ENCODE assay signal across 8 cellular contexts in the genomic region with DNA sequence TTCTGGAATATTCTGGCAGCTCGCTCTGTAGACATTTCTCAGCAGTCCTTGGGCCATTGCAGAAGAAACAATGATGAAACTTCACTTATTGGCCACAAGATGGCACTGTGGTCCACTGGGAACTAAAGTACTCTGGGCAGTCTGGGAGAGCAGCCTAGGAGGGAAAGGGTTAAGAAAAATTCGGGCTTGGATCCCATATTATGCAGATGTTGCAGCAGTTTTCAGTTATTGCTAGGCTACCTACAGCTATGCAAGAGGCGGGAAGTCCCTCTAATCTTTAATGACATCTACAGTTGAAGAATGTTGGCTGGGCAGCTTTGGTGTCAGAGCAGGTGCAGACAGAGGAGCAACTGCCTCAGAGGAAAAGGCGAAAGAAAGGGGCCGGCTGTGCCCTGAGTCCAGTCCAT.
DNase-seq lines count a peak whose midpoint lies in the region; ATAC-seq and TF ChIP-seq lines count a peak whose summit lies in the region.

No MANE protein-coding gene starts in this region.

- no peak overlapping the region for H3K4me3 ChIP-seq in mucosa of descending colon

- DNase-seq in activated naive CD4-positive, alpha-beta T cell treated with anti-CD3 and anti-CD28 coated beads, Interleukin-2, amount 10 ng/mL, durations not matched to agents 7 days and 5 days: peak; percentile 52
- DNase-seq in activated naive CD4-positive, alpha-beta T cell treated with Interleukin-2 at 50 U/mL for 16 hours: no peak
- peak; percentile 63 for DNase-seq in HS-5 (ENCODE audit: low read depth)
- peak; percentile 30 for DNase-seq in RWPE1 (ENCODE audit: low spot score)
- peak in 1 of 3 experiments; percentile 16 for DNase-seq in effector memory CD8-positive, alpha-beta T cell
- DNase-seq in mucosa of descending colon: peak in 1 of 3 donors; percentile 37
- no peak for DNase-seq in NCI-H2227 (lab: John Stamatoyannopoulos, UW; ENCODE audit: unreplicated experiment)

- H3K4me1 ChIP-seq in mucosa of descending colon (ENCODE audit: low read depth): no peaks in the 10 kb centered on the region

- H3K27ac Mint-ChIP-seq in activated naive CD4-positive, alpha-beta T cell treated with anti-CD3 and anti-CD28 coated beads, Interleukin-2, amount 10 ng/mL, durations not matched to agents 7 days and 5 days: no peak overlapping the region
- H3K27ac Mint-ChIP-seq in effector memory CD8-positive, alpha-beta T cell: no peak overlapping the region

- no peaks in the 10 kb centered on the region for H3K9me3 Mint-ChIP-seq in activated naive CD4-positive, alpha-beta T cell treated with anti-CD3 and anti-CD28 coated beads, Interleukin-2, amount 10 ng/mL, durations not matched to agents 7 days and 5 days
- no peaks in the 10 kb centered on the region for H3K9me3 Mint-ChIP-seq in effector memory CD8-positive, alpha-beta T cell

- H3K27me3 Mint-ChIP-seq in activated naive CD4-positive, alpha-beta T cell treated with anti-CD3 and anti-CD28 coated beads, Interleukin-2, amount 10 ng/mL, durations not matched to agents 7 days and 5 days: peaks cover 9% of the 10 kb centered on the region
- H3K27me3 Mint-ChIP-seq in effector memory CD8-positive, alpha-beta T cell: peaks cover 0 to 15% of the 10 kb centered on the region in 2 donors

- ATAC-seq in GM21529 (IDR thresholded peaks at IDR 0.05; ENCODE audit: unreplicated experiment): peak; percentile 85
- peak; percentile 51 for ATAC-seq in effector memory CD8-positive, alpha-beta T cell (replicated peaks)
- ATAC-seq in mucosa of descending colon: peak; percentile 81

- peak; percentile 84 for TF ChIP-seq CTCF in RWPE1 (conservative IDR thresholded peaks at IDR 0.05; ENCODE audit: low read depth)
- peak; percentile 47 for TF ChIP-seq CTCF in mucosa of descending colon (IDR thresholded peaks at IDR 0.05)

- peaks cover 66% of the 10 kb centered on the region for H3K4me1 Mint-ChIP-seq in activated naive CD4-positive, alpha-beta T cell treated with anti-CD3 and anti-CD28 coated beads, Interleukin-2, amount 10 ng/mL, durations not matched to agents 7 days and 5 days
- H3K4me1 Mint-ChIP-seq in effector memory CD8-positive, alpha-beta T cell (ENCODE audit: low read depth in 2 of 2): peaks cover 4 to 14% of the 10 kb centered on the region in 2 donors

- CTCF ChIA-PET in activated naive CD4-positive, alpha-beta T cell treated with anti-CD3 and anti-CD28 coated beads, Interleukin-2, amount 10 ng/mL, durations not matched to agents 7 days and 5 days (lab: Charles Lee): interaction anchor here (0.8 to 24.1 kb wide), 24 partner anchors 10 to 543 kb away, joined by 3 to 523 read pairs (median 4); no protein-coding TSS in a partner anchor
- CTCF ChIA-PET in RWPE1 (lab: Yijun Ruan, JAX): interaction anchor here (0.5 to 1.4 kb wide), 11 partner anchors 16 to 1784 kb away, joined by 3 to 6 read pairs (median 3); no protein-coding TSS in a partner anchor

- intact Hi-C loops in mucosa of descending colon (cut with DNase I, micrococcal nuclease): no loop called here

- H3K27ac ChIP-seq in RWPE1: no peak overlapping the region

- H3K4me3 Mint-ChIP-seq in activated naive CD4-positive, alpha-beta T cell treated with anti-CD3 and anti-CD28 coated beads, Interleukin-2, amount 10 ng/mL, durations not matched to agents 7 days and 5 days: no peak overlapping the region
- H3K4me3 Mint-ChIP-seq in effector memory CD8-positive, alpha-beta T cell: peak overlapping the region in 1 of 2 donors; percentile 19

- H3K36me3 Mint-ChIP-seq in activated naive CD4-positive, alpha-beta T cell treated with anti-CD3 and anti-CD28 coated beads, Interleukin-2, amount 10 ng/mL, durations not matched to agents 7 days and 5 days: no peaks in the 10 kb centered on the region
- H3K36me3 Mint-ChIP-seq in effector memory CD8-positive, alpha-beta T cell (ENCODE audit: insufficient read depth): no peaks in the 10 kb centered on the region

- no peaks in the 10 kb centered on the region for H3K9me3 ChIP-seq in mucosa of descending colon

- H3K36me3 ChIP-seq in mucosa of descending colon (ENCODE audit: low read depth): no peaks in the 10 kb centered on the region

- POLR2A ChIA-PET in RWPE1 (lab: Yijun Ruan, JAX; ENCODE audit: low non-redundant PET): no interaction called here

Comparison
In these comparisons a context has a peak if more than half of its experiments do, and no peak if none do; other contexts are left out.
1. DNase-seq: peak in activated naive CD4-positive, alpha-beta T cell treated with anti-CD3 and anti-CD28 coated beads, Interleukin-2, amount 10 ng/mL, durations not matched to agents 7 days and 5 days (single experiment), HS-5 (single experiment) and RWPE1 (single experiment); none in activated naive CD4-positive, alpha-beta T cell treated with Interleukin-2 at 50 U/mL for 16 hours (single experiment) and NCI-H2227 (single experiment).
2. Peak in every context shown above with its lines, with median percentiles within 50 percentile points of each other: ATAC-seq.